29 cellular contexts compared by ENCODE assay signal in the genomic region with DNA sequence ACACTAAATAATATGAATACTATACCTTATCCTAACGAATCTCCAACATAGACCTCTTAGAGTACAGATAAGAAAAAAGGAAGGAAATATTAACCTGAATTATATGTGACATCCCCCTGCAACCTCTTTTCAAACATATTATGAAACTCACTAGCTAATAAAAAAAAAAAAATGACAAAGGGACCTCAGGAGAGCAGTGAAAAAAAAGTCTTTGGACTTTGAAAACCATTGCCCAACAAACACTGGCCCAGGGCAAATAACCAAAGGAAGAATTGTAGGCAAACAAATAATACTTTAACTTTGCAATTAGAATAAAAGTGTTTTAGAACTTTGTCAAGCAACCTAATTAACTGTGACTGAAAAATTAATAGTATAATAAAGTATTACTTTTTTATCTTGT. TPM values are rescaled to one million over a fixed set of nuclear protein-coding genes. Genes with fewer than 3 reads are reported as not detected.
"Had no signal": no experiment of that assay in that cellular context is flagged by ENCODE, and none has a peak within 500 bp of the region (broad histone marks: within the 10 kb centered on the region; RNA-seq: fewer than 3 reads in every experiment).

No MANE protein-coding gene starts in this region.

- ATAC-seq: heart right ventricle; left ventricle myocardium superior; lower lobe of right lung; mucosa of descending colon; naive thymus-derived CD4-positive, alpha-beta T cell; natural killer cell treated with Interleukin-12 subunit alpha and Interleukin-12 subunit beta and Interleukin-15 and Interleukin-18, amount 100 ng/mL, for 72 hours; right cardiac atrium; stimulated activated effector memory CD8-positive, alpha-beta T cell treated with anti-CD3 and anti-CD28 coated beads, Interleukin-12 subunit alpha, Interleukin-12 subunit beta, amount 100 ng/mL, for 72 hours; upper lobe of right lung had no signal

- H3K9me3 ChIP-seq: heart right ventricle, lower lobe of right lung, mucosa of descending colon, neutrophil, sigmoid colon, spleen, suprapubic skin, thoracic aorta, tibial artery, upper lobe of right lung had no signal

- H3K79me2 ChIP-seq: hepatocyte had no signal

- H3K4me3 ChIP-seq: heart right ventricle, hepatocyte, lower lobe of right lung, mucosa of descending colon, sigmoid colon, spleen, suprapubic skin, thoracic aorta, tibial artery, upper lobe of right lung had no signal

- H3K9me3 Mint-ChIP-seq: mesothelial cell of epicardium; natural killer cell treated with Interleukin-12 subunit alpha and Interleukin-12 subunit beta and Interleukin-15 and Interleukin-18, amount 100 ng/mL, for 72 hours; stimulated activated naive CD8-positive, alpha-beta T cell treated with anti-CD3 and anti-CD28 coated beads, Interleukin-15, Interleukin-2, amounts not matched to agents 100 ng/mL and 50 ng/mL, for 24 hours had no signal

- H3K27ac ChIP-seq: heart right ventricle, hepatocyte, lower lobe of right lung, neutrophil, sigmoid colon, spleen, suprapubic skin, thoracic aorta, tibial artery, upper lobe of right lung had no signal

- H3K36me3 Mint-ChIP-seq: mesothelial cell of epicardium; naive thymus-derived CD4-positive, alpha-beta T cell; natural killer cell treated with Interleukin-12 subunit alpha and Interleukin-12 subunit beta and Interleukin-15 and Interleukin-18, amount 100 ng/mL, for 72 hours; stimulated activated effector memory CD8-positive, alpha-beta T cell treated with anti-CD3 and anti-CD28 coated beads, Interleukin-12 subunit alpha, Interleukin-12 subunit beta, amount 100 ng/mL, for 72 hours had no signal

- H3K27me3 ChIP-seq: hepatocyte, sigmoid colon, spleen, suprapubic skin, tibial artery, upper lobe of right lung had no signal

- H3K4me3 Mint-ChIP-seq: mesothelial cell of epicardium; naive thymus-derived CD4-positive, alpha-beta T cell; natural killer cell treated with Interleukin-12 subunit alpha and Interleukin-12 subunit beta and Interleukin-15 and Interleukin-18, amount 100 ng/mL, for 72 hours; stimulated activated effector memory CD8-positive, alpha-beta T cell treated with anti-CD3 and anti-CD28 coated beads, Interleukin-12 subunit alpha, Interleukin-12 subunit beta, amount 100 ng/mL, for 72 hours; stimulated activated naive CD8-positive, alpha-beta T cell treated with anti-CD3 and anti-CD28 coated beads, Interleukin-15, Interleukin-2, amounts not matched to agents 100 ng/mL and 50 ng/mL, for 24 hours had no signal

- H3K4me1 Mint-ChIP-seq: naive thymus-derived CD4-positive, alpha-beta T cell; stimulated activated effector memory CD8-positive, alpha-beta T cell treated with anti-CD3 and anti-CD28 coated beads, Interleukin-12 subunit alpha, Interleukin-12 subunit beta, amount 100 ng/mL, for 72 hours had no signal

- H3K27me3 Mint-ChIP-seq: naive thymus-derived CD4-positive, alpha-beta T cell; natural killer cell treated with Interleukin-12 subunit alpha and Interleukin-12 subunit beta and Interleukin-15 and Interleukin-18, amount 100 ng/mL, for 72 hours; progenitor cell of endocrine pancreas; stimulated activated naive CD8-positive, alpha-beta T cell treated with anti-CD3 and anti-CD28 coated beads, Interleukin-15, Interleukin-2, amounts not matched to agents 100 ng/mL and 50 ng/mL, for 24 hours had no signal

- DNase-seq: heart right ventricle; islet precursor cell; left ventricle myocardium superior; lower lobe of right lung; mammary epithelial cell; mesenchymal stem cell; mucosa of descending colon; naive thymus-derived CD4-positive, alpha-beta T cell; occipital lobe; retina; right cardiac atrium; sigmoid colon; small intestine; spleen; stimulated activated CD4-positive, alpha-beta T cell treated with anti-CD3 and anti-CD28 coated beads, Interleukin-4, amount 100 ng/mL, for 24 hours; stimulated activated naive CD4-positive, alpha-beta T cell; tibial artery; trophoblast cell; upper lobe of right lung had no signal

- H3K4me2 ChIP-seq: hepatocyte had no signal

- H2AFZ ChIP-seq: hepatocyte had no signal

- FAIRE-seq: urothelium cell line had no signal

- H3K4me1 ChIP-seq: heart right ventricle, lower lobe of right lung, sigmoid colon, spleen, suprapubic skin, tibial artery, upper lobe of right lung had no signal

- H3K36me3 ChIP-seq: heart right ventricle, lower lobe of right lung, neutrophil, sigmoid colon, spleen, suprapubic skin, thoracic aorta, tibial artery, upper lobe of right lung had no signal

- H3K27ac Mint-ChIP-seq: mesothelial cell of epicardium; naive thymus-derived CD4-positive, alpha-beta T cell; natural killer cell treated with Interleukin-12 subunit alpha and Interleukin-12 subunit beta and Interleukin-15 and Interleukin-18, amount 100 ng/mL, for 72 hours; progenitor cell of endocrine pancreas; stimulated activated effector memory CD8-positive, alpha-beta T cell treated with anti-CD3 and anti-CD28 coated beads, Interleukin-12 subunit alpha, Interleukin-12 subunit beta, amount 100 ng/mL, for 72 hours; stimulated activated naive CD8-positive, alpha-beta T cell treated with anti-CD3 and anti-CD28 coated beads, Interleukin-15, Interleukin-2, amounts not matched to agents 100 ng/mL and 50 ng/mL, for 24 hours had no signal

RNA-seq across cellular contexts. Expression of a gene that starts 7.7 kb away (rescaled TPM):
- polyA plus RNA-seq: mammary epithelial cell; naive thymus-derived CD4-positive, alpha-beta T cell had no signal
